ENCODE assay signal across 9 cellular contexts in the genomic region with DNA sequence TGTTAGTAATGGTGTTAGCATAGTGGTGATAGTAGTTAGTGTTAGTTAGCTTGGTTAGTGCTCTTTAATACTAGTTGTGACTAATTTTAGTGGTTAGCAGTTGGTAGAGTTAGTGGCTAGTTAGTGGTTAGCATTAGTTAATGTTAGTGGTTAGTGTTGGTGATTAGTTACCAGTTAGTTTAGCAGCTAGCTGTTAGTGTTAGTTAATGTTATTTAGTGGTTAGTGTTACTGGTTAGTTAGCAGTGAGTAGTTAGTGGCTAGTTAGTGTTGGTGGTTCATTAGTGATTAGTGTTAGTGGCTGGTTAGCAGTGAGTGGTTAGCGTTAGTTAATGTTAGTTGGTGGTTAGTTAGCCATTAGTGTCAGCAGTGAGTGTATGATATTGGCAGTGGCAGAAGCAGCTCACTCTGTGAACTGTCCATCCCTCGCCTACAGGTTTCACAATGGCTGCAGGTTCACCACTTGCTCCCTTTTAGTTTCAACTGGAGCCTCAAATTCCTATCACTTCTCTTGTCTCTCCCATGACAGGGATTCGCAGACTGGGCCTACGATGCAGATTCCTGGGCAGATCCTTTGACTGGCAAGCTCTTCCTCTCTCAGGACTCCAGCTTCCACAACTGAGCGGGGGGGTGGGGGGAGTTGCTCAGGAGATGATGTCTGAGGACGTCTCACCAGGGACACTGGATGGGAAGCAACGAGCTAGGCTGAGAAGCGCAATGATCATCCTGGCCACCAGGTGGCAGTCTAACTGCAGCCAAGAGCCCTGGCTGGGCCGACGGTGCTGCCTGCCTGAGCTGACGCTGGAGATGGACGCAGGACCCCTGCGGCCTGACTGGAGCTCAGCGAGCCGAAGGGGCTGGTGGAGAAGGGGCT. TPM values are rescaled to one million over a fixed set of nuclear protein-coding genes. Genes with fewer than 3 reads are reported as not detected.
DNase-seq lines count a peak whose midpoint lies in the region; ATAC-seq and TF ChIP-seq lines count a peak whose summit lies in the region.
"Had no signal": no experiment of that assay in that cellular context is flagged by ENCODE, and none has a peak within 500 bp of the region (broad histone marks: within the 10 kb centered on the region; RNA-seq: fewer than 3 reads in every experiment).

No MANE protein-coding gene starts in this region.

- H3K9me3 ChIP-seq in osteoblast (ENCODE audit: low read depth, low read length) (no peaks in the 10 kb centered on the region), tibial artery (no peaks in the 10 kb centered on the region)

- H3K9me3 Mint-ChIP-seq in activated T-helper 2 cell treated with anti-CD3 and anti-CD28 coated beads, Interferon-gamma antibody, Interleukin-2, Interleukin-4, amounts not matched to agents 10 μg/mL and 5 μg/mL and 100 μg/mL, durations not matched to agents 14 hours and 24 hours and 36 hours = no peaks in the 10 kb centered on the region
- H3K9me3 Mint-ChIP-seq: stimulated activated naive CD8-positive, alpha-beta T cell treated with anti-CD3 and anti-CD28 coated beads, Interleukin-15, Interleukin-2, amounts not matched to agents 100 ng/mL and 50 ng/mL, for 24 hours had no signal

- peaks cover 17% of the 10 kb centered on the region for H3K27me3 Mint-ChIP-seq in activated T-helper 2 cell treated with anti-CD3 and anti-CD28 coated beads, Interferon-gamma antibody, Interleukin-2, Interleukin-4, amounts not matched to agents 10 μg/mL and 5 μg/mL and 100 μg/mL, durations not matched to agents 14 hours and 24 hours and 36 hours (ENCODE audit: low read depth)

- intact Hi-C loops in activated T-helper 2 cell treated with anti-CD3 and anti-CD28 coated beads, Interferon-gamma antibody, Interleukin-2, Interleukin-4, amounts not matched to agents 10 μg/mL and 5 μg/mL and 100 μg/mL, durations not matched to agents 14 hours and 24 hours and 36 hours (cut with micrococcal nuclease) = loop anchor here (1.0 kb wide), 1 partner anchor 139 kb away; no protein-coding TSS in a partner anchor
- intact Hi-C loops in tibial artery (cut with DNase I; ENCODE audit: low total_unique reads) = loop anchor here (5.0 kb wide), 1 partner anchor 139 kb away; no protein-coding TSS in a partner anchor

- H3K27ac ChIP-seq in osteoblast (ENCODE audit: low read depth, low read length) (no peak overlapping the region), tibial artery (peak overlapping the region in 1 of 2 donors; percentile 49)

- H3K79me2 ChIP-seq in osteoblast (ENCODE audit: insufficient read depth, low read length) = no peaks in the 10 kb centered on the region

- H3K27ac Mint-ChIP-seq in activated T-helper 2 cell treated with anti-CD3 and anti-CD28 coated beads, Interferon-gamma antibody, Interleukin-2, Interleukin-4, amounts not matched to agents 10 μg/mL and 5 μg/mL and 100 μg/mL, durations not matched to agents 14 hours and 24 hours and 36 hours = no peak overlapping the region
- H3K27ac Mint-ChIP-seq: stimulated activated naive CD8-positive, alpha-beta T cell treated with anti-CD3 and anti-CD28 coated beads, Interleukin-15, Interleukin-2, amounts not matched to agents 100 ng/mL and 50 ng/mL, for 24 hours had no signal

- H3K4me1 ChIP-seq in osteoblast (ENCODE audit: insufficient read depth, low read length) = no peaks in the 10 kb centered on the region
- H3K4me1 ChIP-seq in tibial artery = peaks cover 0 to 20% (median 9%) of the 10 kb centered on the region in 4 donors

- TF ChIP-seq CTCF in osteoblast (IDR thresholded peaks at IDR 0.05; ENCODE audit: extremely low read depth, low read depth, low read length) (peak; percentile 83), tibial artery (IDR thresholded peaks at IDR 0.05) (peak; percentile 81 to 96)

- H3K4me3 ChIP-seq in osteoblast (ENCODE audit: insufficient read depth, low read length) = no peak overlapping the region
- H3K4me3 ChIP-seq in tibial artery = peak overlapping the region; percentile 24 to 34

- DNase-seq in GF-D8 (lab: John Stamatoyannopoulos, UW) (peak; percentile 5), KG1 (lab: John Stamatoyannopoulos, UW) (peak; percentile 40), RPMI8226 (peak; percentile 79), foreskin melanocyte (peak; percentile 55), osteoblast (ENCODE audit: insufficient read length, low spot score, missing footprints) (peak; percentile 97), tibial artery (peak; percentile 77 to 88)
- DNase-seq in activated T-helper 2 cell treated with anti-CD3 and anti-CD28 coated beads, Interferon-gamma antibody, Interleukin-2, Interleukin-4, amounts not matched to agents 10 μg/mL and 5 μg/mL and 100 μg/mL, durations not matched to agents 14 hours and 24 hours and 36 hours (ENCODE audit: low spot score) = peak; percentile 57

- H4K20me1 ChIP-seq in osteoblast (ENCODE audit: insufficient read depth, low read length) = no peaks in the 10 kb centered on the region

- no peak overlapping the region for H3K4me2 ChIP-seq in osteoblast (ENCODE audit: insufficient read depth, low read length)

- H3K4me1 Mint-ChIP-seq in activated T-helper 2 cell treated with anti-CD3 and anti-CD28 coated beads, Interferon-gamma antibody, Interleukin-2, Interleukin-4, amounts not matched to agents 10 μg/mL and 5 μg/mL and 100 μg/mL, durations not matched to agents 14 hours and 24 hours and 36 hours (ENCODE audit: low read depth) = peaks cover 1% of the 10 kb centered on the region

- peak; percentile 85 for ATAC-seq in GM21825 (IDR thresholded peaks at IDR 0.05; ENCODE audit: unreplicated experiment)

- H3K27me3 ChIP-seq in osteoblast (ENCODE audit: insufficient read depth, low read length) = peaks cover 29% of the 10 kb centered on the region
- peaks cover 0 to 16% of the 10 kb centered on the region in 2 donors for H3K27me3 ChIP-seq in tibial artery

- H2AFZ ChIP-seq in osteoblast (ENCODE audit: low read length) = no peak overlapping the region

- no peaks in the 10 kb centered on the region for H3K36me3 Mint-ChIP-seq in activated T-helper 2 cell treated with anti-CD3 and anti-CD28 coated beads, Interferon-gamma antibody, Interleukin-2, Interleukin-4, amounts not matched to agents 10 μg/mL and 5 μg/mL and 100 μg/mL, durations not matched to agents 14 hours and 24 hours and 36 hours (ENCODE audit: low read depth)

- H3K4me3 Mint-ChIP-seq in activated T-helper 2 cell treated with anti-CD3 and anti-CD28 coated beads, Interferon-gamma antibody, Interleukin-2, Interleukin-4, amounts not matched to agents 10 μg/mL and 5 μg/mL and 100 μg/mL, durations not matched to agents 14 hours and 24 hours and 36 hours (ENCODE audit: low read depth) = no peak overlapping the region
- H3K4me3 Mint-ChIP-seq: stimulated activated naive CD8-positive, alpha-beta T cell treated with anti-CD3 and anti-CD28 coated beads, Interleukin-15, Interleukin-2, amounts not matched to agents 100 ng/mL and 50 ng/mL, for 24 hours had no signal

- H3K36me3 ChIP-seq in osteoblast (ENCODE audit: insufficient read depth, low read length) (no peaks in the 10 kb centered on the region), tibial artery (no peaks in the 10 kb centered on the region)

RNA-seq across cellular contexts. Expression of a gene that starts 19.5 kb away (rescaled TPM):
- not detected in 2 replicates for total RNA-seq in activated T-helper 2 cell treated with anti-CD3 and anti-CD28 coated beads, Interferon-gamma antibody, Interleukin-2, Interleukin-4, amounts not matched to agents 10 μg/mL and 5 μg/mL and 100 μg/mL, durations not matched to agents 14 hours and 24 hours and 36 hours
- not detected in 2 replicates for total RNA-seq in osteoblast

Comparison
In these comparisons a context has a peak if more than half of its experiments do, and no peak if none do; other contexts are left out.
1. DNase-seq: peak in every context shown above with its lines; median percentile 97 in osteoblast; 82 in tibial artery; 79 in RPMI8226; 57 in activated T-helper 2 cell treated with anti-CD3 and anti-CD28 coated beads, Interferon-gamma antibody, Interleukin-2, Interleukin-4, amounts not matched to agents 10 μg/mL and 5 μg/mL and 100 μg/mL, durations not matched to agents 14 hours and 24 hours and 36 hours; 55 in foreskin melanocyte; 40 in KG1; 5 in GF-D8.